Comparison of ENCODE assay signal across 8 cellular contexts in the genomic region with DNA sequence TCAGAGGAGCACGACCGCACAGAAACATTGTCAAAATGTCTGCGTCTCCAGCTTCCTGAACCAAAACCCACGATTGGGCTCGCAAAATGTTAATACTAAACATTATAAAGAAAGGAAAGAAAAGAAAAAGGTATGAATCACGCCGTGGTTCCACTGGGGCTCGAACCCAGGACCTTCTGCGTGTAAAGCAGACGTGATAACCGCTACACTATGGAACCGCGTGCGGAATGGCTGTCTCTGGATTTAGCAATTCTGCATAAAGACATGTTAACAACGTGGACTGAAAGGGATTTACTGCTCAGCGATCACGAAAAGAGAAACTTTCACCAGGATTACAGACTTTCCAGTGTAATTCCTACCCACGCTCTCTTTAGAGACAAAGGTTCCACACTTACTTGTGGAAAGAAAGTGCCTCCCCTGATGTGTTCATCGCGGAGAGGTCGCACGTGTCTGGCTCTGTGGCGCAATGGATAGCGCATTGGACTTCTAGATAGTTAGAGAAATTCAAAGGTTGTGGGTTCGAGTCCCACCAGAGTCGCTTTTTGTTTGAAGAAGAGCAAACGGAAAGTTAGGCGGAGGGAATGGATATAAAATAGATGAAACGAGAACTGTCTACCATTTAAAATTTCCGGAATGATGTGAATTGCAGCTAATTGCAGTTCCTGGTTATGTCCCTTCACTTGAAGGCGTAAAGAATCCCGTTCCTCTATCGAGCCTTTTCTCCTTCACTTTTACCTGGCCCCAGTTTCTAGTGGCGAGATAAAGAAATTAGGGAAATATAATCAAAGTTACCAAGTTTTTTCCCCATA. TPM values are rescaled to one million over a fixed set of nuclear protein-coding genes. Genes with fewer than 3 reads are reported as not detected.
DNase-seq lines count a peak whose midpoint lies in the region; ATAC-seq lines count a peak whose summit lies in the region.

No MANE protein-coding gene starts in this region.

- ATAC-seq in HG03159 (IDR thresholded peaks at IDR 0.05; ENCODE audit: unreplicated experiment) = peak; percentile 36
- ATAC-seq in left lobe of liver = peak; percentile 71

- H3K27ac ChIP-seq in cingulate gyrus (ENCODE audit: low read depth, low read length) = peak overlapping the region; percentile 41

- DNase-seq in NCI-H187 (lab: John Stamatoyannopoulos, UW) (peak; percentile 70 to 85), NCI-H187 treated with DMSO at 0.1 percent for 48 hours (lab: John Stamatoyannopoulos, UW) (no peak), NCI-H460 (ENCODE audit: extremely low read depth, low read depth) (peak; percentile 87), left lobe of liver (ENCODE audit: low spot score) (peak; percentile 79)
- peak; percentile 69 for DNase-seq in activated CD4-positive, alpha-beta T cell treated with anti-CD3 and anti-CD28 coated beads for 1 hour
- peak; percentile 75 for DNase-seq in stimulated activated CD4-positive, alpha-beta T cell treated with anti-CD3 and anti-CD28 coated beads, Interleukin-2, amount 100 ng/mL, for 4 hours (ENCODE audit: low read depth)

RNA-seq across cellular contexts. Expression of a gene that starts 39.7 kb away (rescaled TPM):
- total RNA-seq in NCI-H460 (2014; rRNA removed; shearing (Covaris generic)) = not detected in 2 replicates
- polyA plus RNA-seq in NCI-H460 (2014; cell fraction: nucleus; rRNA removed) = not detected in 2 replicates
- not detected for total RNA-seq in left lobe of liver

RNA-seq across cellular contexts. Expression of a gene that starts 47.7 kb away (rescaled TPM):
- total RNA-seq in NCI-H460 (2014; rRNA removed; shearing (Covaris generic)) = not detected in 2 replicates
- not detected in 2 replicates for polyA plus RNA-seq in NCI-H460 (2014; cell fraction: nucleus; rRNA removed)
- total RNA-seq in left lobe of liver = not detected
